ENCODE assay signal across 12 cellular contexts in the genomic region with DNA sequence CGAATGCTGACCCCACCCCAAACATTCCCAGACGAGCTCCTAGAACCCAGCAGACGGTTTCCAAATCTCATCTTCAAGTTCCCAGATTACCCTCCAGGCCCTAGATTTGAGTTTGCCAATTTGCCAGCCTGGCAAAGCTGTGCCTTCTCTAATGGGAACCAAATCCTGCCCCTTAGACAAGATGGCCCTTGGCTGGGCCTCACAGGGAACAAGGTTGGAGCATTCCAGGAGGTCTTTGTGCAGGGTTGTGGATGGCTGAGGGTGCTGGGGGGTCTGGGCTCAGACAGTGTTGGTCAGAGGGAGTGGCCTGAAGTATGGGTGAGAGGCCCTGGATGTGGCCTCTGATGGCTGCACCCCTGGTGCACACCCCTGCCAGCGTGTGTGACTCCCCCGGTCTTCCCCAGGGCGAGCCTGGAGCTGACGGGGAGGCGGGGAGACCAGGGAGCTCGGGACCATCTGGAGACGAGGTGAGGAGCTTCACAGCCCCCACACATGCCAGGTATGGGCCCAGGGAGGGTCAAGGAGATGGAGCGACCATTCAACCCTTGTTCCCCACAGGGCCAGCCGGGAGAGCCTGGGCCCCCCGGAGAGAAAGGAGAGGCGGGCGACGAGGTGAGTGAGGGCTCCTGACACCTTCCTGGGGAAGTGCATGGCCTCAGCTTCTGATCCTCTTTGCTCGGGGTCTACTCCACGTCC. TPM values are rescaled to one million over a fixed set of nuclear protein-coding genes. Genes with fewer than 3 reads are reported as not detected.
A peak's percentile ranks its signal among the peaks of the same experiment; 100 is the strongest.
DNase-seq lines count a peak whose midpoint lies in the region; ATAC-seq and TF ChIP-seq lines count a peak whose summit lies in the region.
"Had no signal": no experiment of that assay in that cellular context is flagged by ENCODE, and none has a peak within 500 bp of the region (broad histone marks: within the 10 kb centered on the region; RNA-seq: fewer than 3 reads in every experiment).

No MANE protein-coding gene starts in this region.

- H3K27ac ChIP-seq in neuronal stem cell (replicated peaks; ENCODE audit: low read length) (no peak overlapping the region), uterus (peak overlapping the region; percentile 77 to 78)
- H3K27ac ChIP-seq: parathyroid adenoma had no signal

- no peak overlapping the region for H3K9ac ChIP-seq in neuronal stem cell (ENCODE audit: low read depth, low read length, poor library complexity)
- H3K9ac ChIP-seq: parathyroid adenoma had no signal

- no peak overlapping the region for H2AFZ ChIP-seq in neuronal stem cell (ENCODE audit: low read length)
- H2AFZ ChIP-seq: parathyroid adenoma had no signal

- H3K4ac ChIP-seq in neuronal stem cell (ENCODE audit: low read length), result no peak overlapping the region

- H3K27me3 ChIP-seq in neuronal stem cell (ENCODE audit: control insufficient read depth in 3 of 3, insufficient read depth in 3 of 3, low read depth in 1 of 3, low read length in 3 of 3), result no peaks in the 10 kb centered on the region
- no peaks in the 10 kb centered on the region for H3K27me3 ChIP-seq in uterus

- no peak overlapping the region for H3K4me2 ChIP-seq in neuronal stem cell (ENCODE audit: insufficient read depth, low read length, poor library complexity, severe bottlenecking)

- H2AK5ac ChIP-seq in neuronal stem cell (ENCODE audit: low read depth, low read length), result no peak overlapping the region

- no peak overlapping the region for H4K91ac ChIP-seq in neuronal stem cell (ENCODE audit: low read depth, low read length, poor library complexity)

- no peak overlapping the region for H3K23ac ChIP-seq in neuronal stem cell (ENCODE audit: low read depth, low read length, poor library complexity)

- DNase-seq in Right ventricle myocardium inferior (ENCODE audit: missing footprints) (peak; percentile 58), left cardiac atrium (no peak), endothelial cell (ENCODE audit: low spot score) (peak; percentile 1), neuronal stem cell (ENCODE audit: low spot score) (no peak), uterus (peak; percentile 17 to 18), AML-193 (lab: John Stamatoyannopoulos, UW) (no peak), amniotic stem cell (lab: John Stamatoyannopoulos, UW) (no peak)
- DNase-seq in stimulated activated CD4-positive, alpha-beta T cell treated with anti-CD3 and anti-CD28 coated beads, Interleukin-2, amount 100 ng/mL, for 24 hours, result no peak
- DNase-seq: OCI-M1 had no signal

- intact Hi-C loops in Right ventricle myocardium inferior (cut with DNase I), result no loop called here
- intact Hi-C loops in left cardiac atrium (cut with DNase I), result no loop called here
- intact Hi-C loops in uterus (cut with DNase I; ENCODE audit: low total_unique reads), result no loop called here

- H3K4me3 ChIP-seq in neuronal stem cell (ENCODE audit: low read length in 2 of 2) (peak overlapping the region in 1 of 2 donors; percentile 22), uterus (no peak overlapping the region)

- H2BK15ac ChIP-seq in neuronal stem cell (ENCODE audit: low read length), result no peak overlapping the region

- H3K14ac ChIP-seq in neuronal stem cell (ENCODE audit: low read length), result no peak overlapping the region

- H2BK5ac ChIP-seq in neuronal stem cell (ENCODE audit: low read length), result peak overlapping the region; percentile 66

- H3K9me3 Mint-ChIP-seq in endothelial cell (ENCODE audit: unreplicated experiment), result no peaks in the 10 kb centered on the region
- H3K9me3 Mint-ChIP-seq: activated naive CD4-positive, alpha-beta T cell treated with anti-CD3 and anti-CD28 coated beads, Interleukin-2, amount 50 U/mL, for 24 hours had no signal

- H3K18ac ChIP-seq in neuronal stem cell (ENCODE audit: low read length), result peak overlapping the region; percentile 57

- H3K36me3 Mint-ChIP-seq in endothelial cell (ENCODE audit: low read depth, unreplicated experiment), result no peaks in the 10 kb centered on the region
- H3K36me3 Mint-ChIP-seq: activated naive CD4-positive, alpha-beta T cell treated with anti-CD3 and anti-CD28 coated beads, Interleukin-2, amount 50 U/mL, for 24 hours had no signal

- no peak for TF ChIP-seq POLR2A in uterus (IDR thresholded peaks at IDR 0.05)

- H3K36me3 ChIP-seq in neuronal stem cell (replicated peaks in 1 of 2; ENCODE audit: control insufficient read depth in 2 of 2, insufficient read depth in 2 of 2, low read length in 2 of 2), result peaks cover 8 to 48% of the 10 kb centered on the region in 2 donors
- H3K36me3 ChIP-seq in uterus, result no peaks in the 10 kb centered on the region

- H3K4me1 ChIP-seq in neuronal stem cell (ENCODE audit: control insufficient read depth in 2 of 2, insufficient read depth in 1 of 2, low read depth in 1 of 2, low read length in 2 of 2), result no peaks in the 10 kb centered on the region
- no peaks in the 10 kb centered on the region for H3K4me1 ChIP-seq in uterus
- H3K4me1 ChIP-seq: parathyroid adenoma had no signal

- H3K27me3 Mint-ChIP-seq in endothelial cell (ENCODE audit: unreplicated experiment), result peaks cover 2% of the 10 kb centered on the region
- H3K27me3 Mint-ChIP-seq: activated naive CD4-positive, alpha-beta T cell treated with anti-CD3 and anti-CD28 coated beads, Interleukin-2, amount 50 U/mL, for 24 hours had no signal

- no CpG with 5 or more reads among the region's 18 CpGs for WGBS in neuronal stem cell (ENCODE audit: extremely low coverage in 2 of 2, insufficient read length in 2 of 2, insufficient replicate concordance in 1 of 2), 2 donors

- H2BK12ac ChIP-seq in neuronal stem cell (ENCODE audit: low read length), result no peak overlapping the region

- no peak for ATAC-seq in Right ventricle myocardium inferior
- no peak for ATAC-seq in left cardiac atrium
- ATAC-seq: esophagus mucosa had no signal

- no peak overlapping the region for H3K4me3 Mint-ChIP-seq in endothelial cell (ENCODE audit: unreplicated experiment)
- H3K4me3 Mint-ChIP-seq: activated naive CD4-positive, alpha-beta T cell treated with anti-CD3 and anti-CD28 coated beads, Interleukin-2, amount 50 U/mL, for 24 hours had no signal

- H4K8ac ChIP-seq in neuronal stem cell (ENCODE audit: low read depth, low read length), result peak overlapping the region; percentile 43

- TF ChIP-seq CTCF in endothelial cell (IDR thresholded peaks at IDR 0.05; ENCODE audit: unreplicated experiment), result no peak
- no peak for TF ChIP-seq CTCF in uterus (IDR thresholded peaks at IDR 0.05)

- H2BK120ac ChIP-seq in neuronal stem cell (ENCODE audit: low read depth, low read length), result no peak overlapping the region

- no peaks in the 10 kb centered on the region for H3K4me1 Mint-ChIP-seq in endothelial cell (ENCODE audit: unreplicated experiment)
- H3K4me1 Mint-ChIP-seq: activated naive CD4-positive, alpha-beta T cell treated with anti-CD3 and anti-CD28 coated beads, Interleukin-2, amount 50 U/mL, for 24 hours had no signal

- H3K27ac Mint-ChIP-seq in endothelial cell (ENCODE audit: unreplicated experiment), result no peak overlapping the region
- H3K27ac Mint-ChIP-seq: activated naive CD4-positive, alpha-beta T cell treated with anti-CD3 and anti-CD28 coated beads, Interleukin-2, amount 50 U/mL, for 24 hours had no signal

- H3K79me1 ChIP-seq in neuronal stem cell (ENCODE audit: low read depth, low read length), result peaks cover 4% of the 10 kb centered on the region

- H3K9me3 ChIP-seq in neuronal stem cell (replicated peaks in 1 of 2; ENCODE audit: control insufficient read depth in 2 of 2, insufficient read depth in 1 of 2, low read depth in 1 of 2, low read length in 2 of 2) (no peaks in the 10 kb centered on the region), uterus (no peaks in the 10 kb centered on the region)

RNA-seq across cellular contexts. Expression of a gene that starts 10.2 kb away (rescaled TPM):
- total RNA-seq in Right ventricle myocardium inferior (228 TPM), left cardiac atrium (100 to 1,000 TPM; 244 to 247 TPM), endothelial cell (ENCODE audit: unreplicated experiment) (65.5 TPM), uterus (1,000 to 10,000 TPM in 1 of 4 donors, 100 to 1,000 TPM in 3; 621 to 1,160 (median 804) TPM)
- 54.3 TPM for polyA plus RNA-seq in neuronal stem cell (2013, experiment 1 of 2)
- 53.4 TPM for polyA plus RNA-seq in neuronal stem cell (2013, experiment 2 of 2)

Comparison
In these comparisons a context has a peak if more than half of its experiments do, and no peak if none do; other contexts are left out.
1. DNase-seq: peak in Right ventricle myocardium inferior (single experiment), endothelial cell (single experiment) and uterus (2 of 2); none in left cardiac atrium (single experiment), neuronal stem cell (single experiment), AML-193 (0 of 2), amniotic stem cell (single experiment) and stimulated activated CD4-positive, alpha-beta T cell treated with anti-CD3 and anti-CD28 coated beads, Interleukin-2, amount 100 ng/mL, for 24 hours (0 of 2).